In the genomic region with DNA sequence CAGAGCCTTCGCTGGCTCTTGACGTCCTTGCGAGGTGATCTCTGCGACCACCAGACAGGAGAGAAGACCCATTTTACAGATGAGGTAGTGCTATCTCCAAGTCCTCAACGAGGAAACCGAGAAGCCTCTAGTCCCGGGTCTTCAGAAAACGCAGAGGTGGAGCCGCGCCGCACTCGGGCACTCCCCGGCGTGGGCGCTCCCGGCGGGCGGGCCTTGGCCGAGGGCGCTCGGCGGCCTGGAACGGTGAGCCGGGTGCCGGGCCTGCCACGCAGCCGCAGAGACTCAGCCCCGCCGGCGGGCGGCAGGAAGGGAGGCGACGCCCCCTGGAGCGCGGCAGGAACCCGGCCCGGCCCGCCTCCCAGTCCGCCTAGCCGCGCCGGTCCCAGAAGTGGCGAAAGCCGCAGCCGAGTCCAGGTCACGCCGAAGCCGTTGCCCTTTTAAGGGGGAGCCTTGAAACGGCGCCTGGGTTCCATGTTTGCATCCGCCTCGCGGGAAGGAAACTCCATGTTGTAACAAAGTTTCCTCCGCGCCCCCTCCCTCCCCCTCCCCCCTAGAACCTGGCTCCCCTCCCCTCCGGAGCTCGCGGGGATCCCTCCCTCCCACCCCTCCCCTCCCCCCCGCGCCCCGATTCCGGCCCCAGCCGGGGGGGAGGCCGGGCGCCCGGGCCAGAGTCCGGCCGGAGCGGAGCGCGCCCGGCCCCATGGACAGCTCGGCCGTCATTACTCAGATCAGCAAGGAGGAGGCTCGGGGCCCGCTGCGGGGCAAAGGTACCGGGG, we compare ENCODE assay signal across 8 cellular contexts. TPM values are rescaled to one million over a fixed set of nuclear protein-coding genes. Genes with fewer than 3 reads are reported as not detected.
DNase-seq lines count a peak whose midpoint lies in the region; ATAC-seq and TF ChIP-seq lines count a peak whose summit lies in the region.

CTDSP1 (plus strand) TSS at position 478 of the 776 bp plus-strand sequence; CDS start at position 701, 223 bp downstream.

- no peaks in the 10 kb centered on the region for H3K9me2 ChIP-seq in OCI-LY7 (ENCODE audit: insufficient read depth, low read length)

- H4K20me1 ChIP-seq in OCI-LY7 (ENCODE audit: insufficient read depth, low read length): no peaks in the 10 kb centered on the region

- peaks cover 62% of the 10 kb centered on the region for H3K4me1 ChIP-seq in OCI-LY7 (ENCODE audit: insufficient read depth, low read length, poor library complexity, severe bottlenecking)
- H3K4me1 ChIP-seq in mononuclear cell (ENCODE audit: insufficient read depth, low read length): peaks cover 80% of the 10 kb centered on the region

- H3K4me1 Mint-ChIP-seq in Calu3 (ENCODE audit: low read depth, unreplicated experiment): peaks cover 26% of the 10 kb centered on the region

- H3K9me3 ChIP-seq in OCI-LY7 (ENCODE audit: low read length): no peaks in the 10 kb centered on the region
- no peaks in the 10 kb centered on the region for H3K9me3 ChIP-seq in mononuclear cell (ENCODE audit: low read depth, low read length)

- H3K36me3 Mint-ChIP-seq in Calu3 (ENCODE audit: insufficient read depth, unreplicated experiment): peaks cover 68% of the 10 kb centered on the region

- H2AFZ ChIP-seq in OCI-LY7 (ENCODE audit: low read length): peak within 1 kb of the TSS; percentile 3; the same call in 1 of the 2 replicates

- ATAC-seq in GM21447 (IDR thresholded peaks at IDR 0.05; ENCODE audit: unreplicated experiment): peak; percentile 25

- TF ChIP-seq CTCF in Calu3 (IDR thresholded peaks at IDR 0.05; ENCODE audit: unreplicated experiment) (no peak), OCI-LY7 (conservative IDR thresholded peaks at IDR 0.05; ENCODE audit: low read length) (no peak)

- peak within 1 kb of the TSS; percentile 87 for H3K27ac ChIP-seq in OCI-LY7 (ENCODE audit: low read depth, low read length, poor library complexity, severe bottlenecking)

- H3K4me3 ChIP-seq in OCI-LY7 (ENCODE audit: low read depth, low read length, poor library complexity, severe bottlenecking) (peak within 1 kb of the TSS; percentile 88), mononuclear cell (ENCODE audit: low read length) (peak within 1 kb of the TSS; percentile 85)

- POLR2A ChIA-PET in OCI-LY7 (lab: Charles Lee): interaction anchor here (0.6 to 1.8 kb wide), 5 partner anchors 43 to 113 kb away, joined by 3 to 8 read pairs (median 3); no protein-coding TSS in a partner anchor

- H3K27ac Mint-ChIP-seq in Calu3 (ENCODE audit: unreplicated experiment): peak within 1 kb of the TSS; percentile 63

- no peaks in the 10 kb centered on the region for H3K27me3 ChIP-seq in mononuclear cell (ENCODE audit: insufficient read depth, low read length)

- CTCF ChIA-PET in Calu3 (lab: Charles Lee): no interaction called here
- CTCF ChIA-PET in OCI-LY7 (lab: Charles Lee; ENCODE audit: unreplicated experiment): interaction anchor here (0.6 to 1.1 kb wide), 4 partner anchors 104 to 498 kb away, joined by 3 to 7 read pairs (median 3); partner anchors contain the start of gene PNKD

- H3K36me3 ChIP-seq in OCI-LY7 (ENCODE audit: insufficient read depth, low read length): peaks cover 34% of the 10 kb centered on the region

- H3K4me2 ChIP-seq in OCI-LY7 (ENCODE audit: low read length): peak within 1 kb of the TSS; percentile 79

- no peaks in the 10 kb centered on the region for H3K9me3 Mint-ChIP-seq in Calu3 (ENCODE audit: low read depth, unreplicated experiment)

- H3K27me3 Mint-ChIP-seq in Calu3 (ENCODE audit: unreplicated experiment): no peaks in the 10 kb centered on the region

- intact Hi-C loops in Calu3 (cut with micrococcal nuclease; ENCODE audit: unreplicated experiment): loop anchor here (5.0 to 10.0 kb wide), 2 partner anchors 127 to 215 kb away; partner anchors contain the start of genes AAMP and PNKD
- intact Hi-C loops in OCI-LY7 (cut with micrococcal nuclease; ENCODE audit: unreplicated experiment): loop anchor here (1.0 to 5.0 kb wide), 4 partner anchors 42 to 493 kb away; partner anchors contain the start of gene CATIP

- peak within 1 kb of the TSS; percentile 98 for H3K4me3 Mint-ChIP-seq in Calu3 (ENCODE audit: low read depth, unreplicated experiment)

- peaks cover 19% of the 10 kb centered on the region for H3K79me2 ChIP-seq in OCI-LY7 (ENCODE audit: insufficient read depth, low read depth, low read length)

- BruUV-seq in Calu3 (replicated peaks; lab: Mats Ljungman, UMichigan): no TSS peak
- no TSS peak for BruUV-seq in OCI-LY7 (replicated peaks; lab: Mats Ljungman, UMichigan)

- DNase-seq in Calu3 (peak; percentile 96), HuH-7 (ENCODE audit: low spot score) (peak; percentile 89), OCI-LY7 (ENCODE audit: low spot score) (peak; percentile 98), activated T-cell treated with anti-CD3 and anti-CD28 coated beads for 24 hours (ENCODE audit: low read depth) (peak; percentile 86), epidermal melanocyte (ENCODE audit: insufficient read length, low spot score) (peak; percentile 97)
- peak; percentile 90 for DNase-seq in stimulated activated CD8-positive, alpha-beta memory T cell treated with anti-CD3 and anti-CD28 coated beads, Interleukin-4, amount 100 ng/mL, for 1 hour (ENCODE audit: low read depth in 2 of 2, low spot score in 1 of 2)

RNA-seq across cellular contexts. Expression of gene CTDSP1, which starts in this region (rescaled TPM):
- total RNA-seq in Calu3 (2022) (58.0 and 59.3 TPM in 2 replicates), OCI-LY7 (2022) (140 and 152 TPM in 2 replicates), mononuclear cell (59.7 TPM)
- total RNA-seq in OCI-LY7 (2014; rRNA removed; shearing (Covaris generic)): 74.0 and 95.3 TPM in 2 replicates

Comparison
In these comparisons a context has a peak if more than half of its experiments do, and no peak if none do; other contexts are left out.
1. Peak in every context shown above with its lines: DNase-seq, ATAC-seq, H3K4me3 ChIP-seq and H3K27ac ChIP-seq.